Comparison of ENCODE assay signal across 8 cellular contexts in genomic region chr6:53349209-53349693, GRCh38. TPM values are rescaled to one million over a fixed set of nuclear protein-coding genes. Genes with fewer than 3 reads are reported as not detected.
DNase-seq lines count a peak whose midpoint lies in the region; ATAC-seq and TF ChIP-seq lines count a peak whose summit lies in the region.

No MANE protein-coding gene starts in this region.

- H3K4me2 ChIP-seq in SK-N-SH, result peak overlapping the region; percentile 70

- H3K4me3 ChIP-seq in SK-N-SH (ENCODE audit: low read depth in 2 of 2, low read length in 1 of 2), result peak overlapping the region; percentile 70 to 91
- peak overlapping the region; percentile 74 for H3K4me3 ChIP-seq in iPS-20b (ENCODE audit: low read length)

- H3K9me3 ChIP-seq in SK-N-SH (no peaks in the 10 kb centered on the region), iPS-20b (ENCODE audit: insufficient read depth, low read depth, low read length) (no peaks in the 10 kb centered on the region)

- H3K27ac ChIP-seq in SK-N-SH (ENCODE audit: low read depth in 2 of 2, low read length in 1 of 2) (peak overlapping the region; percentile 92 to 93), iPS-20b (ENCODE audit: low read length) (no peak overlapping the region), substantia nigra (ENCODE audit: low read depth, low read length, poor library complexity, severe bottlenecking) (peak overlapping the region; percentile 95)

- H2AFZ ChIP-seq in SK-N-SH (ENCODE audit: low read depth), result peak overlapping the region; percentile 85

- no peaks in the 10 kb centered on the region for H3K9me2 ChIP-seq in SK-N-SH

- H3K9me3 Mint-ChIP-seq in activated T-helper 1 cell treated with anti-CD3 and anti-CD28 coated beads, Interleukin-12 subunit alpha, Interleukin-12 subunit beta, Interleukin-2, Interleukin-4 antibody, amounts not matched to agents 30 ng/mL and 10 ng/mL and 1 ng/mL, durations not matched to agents 14 hours and 24 hours and 36 hours, result no peaks in the 10 kb centered on the region

- peaks cover 41% of the 10 kb centered on the region for H3K4me1 Mint-ChIP-seq in activated T-helper 1 cell treated with anti-CD3 and anti-CD28 coated beads, Interleukin-12 subunit alpha, Interleukin-12 subunit beta, Interleukin-2, Interleukin-4 antibody, amounts not matched to agents 30 ng/mL and 10 ng/mL and 1 ng/mL, durations not matched to agents 14 hours and 24 hours and 36 hours (ENCODE audit: low read depth)

- peak overlapping the region; percentile 60 for H3K9ac ChIP-seq in SK-N-SH
- H3K9ac ChIP-seq in iPS-20b (ENCODE audit: low read depth, low read length), result peak overlapping the region; percentile 39; the same call in 1 of the 2 replicates

- H3K27me3 ChIP-seq in SK-N-SH (ENCODE audit: insufficient read depth) (no peaks in the 10 kb centered on the region), iPS-20b (ENCODE audit: insufficient read depth, low read length) (peaks cover 20% of the 10 kb centered on the region)

- intact Hi-C loops in activated T-helper 1 cell treated with anti-CD3 and anti-CD28 coated beads, Interleukin-12 subunit alpha, Interleukin-12 subunit beta, Interleukin-2, Interleukin-4 antibody, amounts not matched to agents 30 ng/mL and 10 ng/mL and 1 ng/mL, durations not matched to agents 14 hours and 24 hours and 36 hours (cut with micrococcal nuclease), result loop anchor here (1.0 to 5.0 kb wide), 6 partner anchors 63 to 198 kb away; partner anchors contain the start of gene GCLC

- POLR2A ChIA-PET in SK-N-SH (lab: Yijun Ruan, JAX), result interaction anchor here (1.5 kb wide), 1 partner anchor 10 kb away, joined by 5 read pairs; no protein-coding TSS in a partner anchor

- CTCF ChIA-PET in SK-N-SH (lab: Yijun Ruan, JAX), result interaction anchor here (1.1 to 1.5 kb wide), 2 partner anchors 58 to 176 kb away, joined by 3 to 4 read pairs; no protein-coding TSS in a partner anchor

- no peaks in the 10 kb centered on the region for H3F3A ChIP-seq in SK-N-SH (replicated peaks; ENCODE audit: insufficient read depth)

- peaks cover 23% of the 10 kb centered on the region for H4K20me1 ChIP-seq in SK-N-SH (ENCODE audit: insufficient read depth)

- peaks cover 8% of the 10 kb centered on the region for H3K27me3 Mint-ChIP-seq in activated T-helper 1 cell treated with anti-CD3 and anti-CD28 coated beads, Interleukin-12 subunit alpha, Interleukin-12 subunit beta, Interleukin-2, Interleukin-4 antibody, amounts not matched to agents 30 ng/mL and 10 ng/mL and 1 ng/mL, durations not matched to agents 14 hours and 24 hours and 36 hours (ENCODE audit: insufficient read depth)

- WGBS in SK-N-SH (ENCODE audit: low lambda C conversion rate), result 6% methylated on average over 15 of the region's 15 CpGs

- TF ChIP-seq RAD21 in SK-N-SH (IDR thresholded peaks at IDR 0.05; ENCODE audit: low read length), result no peak

- H3K36me3 ChIP-seq in SK-N-SH (replicated peaks in 1 of 2; ENCODE audit: control insufficient read depth in 1 of 2, insufficient read depth in 2 of 2, low read length in 1 of 2) (peaks cover 0 to 3% of the 10 kb centered on the region in 2 experiments), iPS-20b (ENCODE audit: insufficient read depth, low read depth, low read length) (peaks cover 10% of the 10 kb centered on the region; the same call in 1 of the 2 replicates)

- TF ChIP-seq EP300 in SK-N-SH (IDR thresholded peaks at IDR 0.05; ENCODE audit: borderline replicate concordance in 1 of 2, low read depth in 1 of 2, low read length in 1 of 2), result no peak

- H3K27ac Mint-ChIP-seq in activated T-helper 1 cell treated with anti-CD3 and anti-CD28 coated beads, Interleukin-12 subunit alpha, Interleukin-12 subunit beta, Interleukin-2, Interleukin-4 antibody, amounts not matched to agents 30 ng/mL and 10 ng/mL and 1 ng/mL, durations not matched to agents 14 hours and 24 hours and 36 hours, result peak overlapping the region; percentile 93

- H3K4me3 Mint-ChIP-seq in activated T-helper 1 cell treated with anti-CD3 and anti-CD28 coated beads, Interleukin-12 subunit alpha, Interleukin-12 subunit beta, Interleukin-2, Interleukin-4 antibody, amounts not matched to agents 30 ng/mL and 10 ng/mL and 1 ng/mL, durations not matched to agents 14 hours and 24 hours and 36 hours, result peak overlapping the region; percentile 96

- DNase-seq in SK-N-SH, result no peak
- DNase-seq in activated T-helper 1 cell treated with anti-CD3 and anti-CD28 coated beads, Interleukin-12 subunit alpha, Interleukin-12 subunit beta, Interleukin-2, Interleukin-4 antibody, amounts not matched to agents 30 ng/mL and 10 ng/mL and 1 ng/mL, durations not matched to agents 14 hours and 24 hours and 36 hours (ENCODE audit: low spot score), result no peak
- no peak for DNase-seq in substantia nigra (lab: John Stamatoyannopoulos, UW)
- no peak for DNase-seq in NCI-H1694 treated with DMSO at 0.1 percent for 48 hours (lab: John Stamatoyannopoulos, UW)
- DNase-seq in NCI-H526 treated with DMSO at 0.1 percent for 48 hours (lab: John Stamatoyannopoulos, UW), result no peak

- no peak for TF ChIP-seq CTCF in SK-N-SH (IDR thresholded peaks at IDR 0.05)

- H3K4me1 ChIP-seq in SK-N-SH (ENCODE audit: control insufficient read depth in 1 of 2, insufficient read depth in 2 of 2, low read depth in 1 of 2, low read length in 1 of 2) (peaks cover 0 to 13% of the 10 kb centered on the region in 2 experiments; a peak in 2 of 4 replicates), iPS-20b (ENCODE audit: insufficient read depth, low read length) (peaks cover 8% of the 10 kb centered on the region; the same call in 1 of the 2 replicates)

- H3K36me3 Mint-ChIP-seq in activated T-helper 1 cell treated with anti-CD3 and anti-CD28 coated beads, Interleukin-12 subunit alpha, Interleukin-12 subunit beta, Interleukin-2, Interleukin-4 antibody, amounts not matched to agents 30 ng/mL and 10 ng/mL and 1 ng/mL, durations not matched to agents 14 hours and 24 hours and 36 hours (ENCODE audit: low read depth), result peaks cover 20% of the 10 kb centered on the region

- peaks cover 41% of the 10 kb centered on the region for H3K79me2 ChIP-seq in SK-N-SH (ENCODE audit: insufficient read depth)

- ATAC-seq in SK-N-SH treated with all-trans-retinoic acid at 6 μM for 48 hours (no peak), GM18873 (IDR thresholded peaks at IDR 0.05; ENCODE audit: low FRiP score, unreplicated experiment) (no peak)

TF ChIP-seq in SK-N-SH, 30 proteins besides CTCF, POLR2A, EP300 and RAD21:
- 0 out of 2 replicates have a peak, but pooled peaks have one; percentile 5 for TF ChIP-seq SMC3 (IDR thresholded peaks at IDR 0.05; ENCODE audit: low read depth, low read length)
- no peak for TF ChIP-seq USF2 (IDR thresholded peaks at IDR 0.05; ENCODE audit: borderline replicate concordance, low read depth, low read length)
- TF ChIP-seq NRF1 (IDR thresholded peaks at IDR 0.05; ENCODE audit: low read depth, low read length), result peak; percentile 79
- TF ChIP-seq POLR2AphosphoS5 (IDR thresholded peaks at IDR 0.05; ENCODE audit: low read depth, low read length), result peak; percentile 75
- TF ChIP-seq MAX (IDR thresholded peaks at IDR 0.05; ENCODE audit: low read depth), result no peak
- TF ChIP-seq TAF1 (IDR thresholded peaks at IDR 0.05; ENCODE audit: borderline replicate concordance, low read depth, low read length), result peak; percentile 45; the same call in 1 of the 2 replicates

TF ChIP-seq in SK-N-SH treated with all-trans-retinoic acid at 6 μM for 48 hours, 23 proteins besides CTCF, POLR2A, EP300 and RAD21:
- TF ChIP-seq ZC3H10 (CRISPR knock-in tag; IDR thresholded peaks at IDR 0.05) (no peak), CREB5 (CRISPR knock-in tag; IDR thresholded peaks at IDR 0.05; ENCODE audit: low read depth) (no peak), TOX (CRISPR knock-in tag; IDR thresholded peaks at IDR 0.05; ENCODE audit: borderline replicate concordance) (no peak), ZNF565 (CRISPR knock-in tag; conservative IDR thresholded peaks at IDR 0.05; ENCODE audit: low read depth) (no peak), RARB (CRISPR knock-in tag; IDR thresholded peaks at IDR 0.05) (no peak), POU6F1 (CRISPR knock-in tag; IDR thresholded peaks at IDR 0.05; ENCODE audit: borderline replicate concordance, low read depth) (no peak), ISL1 (CRISPR knock-in tag; IDR thresholded peaks at IDR 0.05) (no peak), ESRRG (CRISPR knock-in tag; IDR thresholded peaks at IDR 0.05) (no peak)

RNA-seq across cellular contexts. Expression of gene ELOVL5, which starts 0.5 kb away (rescaled TPM):
- 31.9 and 46.4 TPM in 2 replicates for polyA plus RNA-seq in SK-N-SH (2012; rRNA removed)
- 35.2 and 38.0 TPM in 2 replicates for polyA plus RNA-seq in SK-N-SH (2012; cell fraction: cytosol; rRNA removed)
- 21.5 and 37.4 TPM in 2 replicates for polyA plus RNA-seq in SK-N-SH (2012; cell fraction: nucleus; rRNA removed)
- total RNA-seq in activated T-helper 1 cell treated with anti-CD3 and anti-CD28 coated beads, Interleukin-12 subunit alpha, Interleukin-12 subunit beta, Interleukin-2, Interleukin-4 antibody, amounts not matched to agents 30 ng/mL and 10 ng/mL and 1 ng/mL, durations not matched to agents 14 hours and 24 hours and 36 hours, result 121 and 131 TPM in 2 replicates
